12 cellular contexts compared by ENCODE assay signal in genomic region chr5:3594514-3595101, GRCh38. TPM values are rescaled to one million over a fixed set of nuclear protein-coding genes. Genes with fewer than 3 reads are reported as not detected.
DNase-seq lines count a peak whose midpoint lies in the region; ATAC-seq and TF ChIP-seq lines count a peak whose summit lies in the region.
"Had no signal": no experiment of that assay in that cellular context is flagged by ENCODE, and none has a peak within 500 bp of the region (broad histone marks: within the 10 kb centered on the region; RNA-seq: fewer than 3 reads in every experiment).

No MANE protein-coding gene starts in this region.

- 2% methylated on average over 38 of the region's 60 CpGs for WGBS in hepatocyte (ENCODE audit: low lambda C conversion rate, missing lambda C conversion rate)
- 3 to 20% methylated on average over 60 of the region's 60 CpGs for WGBS in sigmoid colon, 2 donors

- no peaks in the 10 kb centered on the region for H3K36me3 ChIP-seq in H7 (replicated peaks; ENCODE audit: control insufficient read depth, insufficient read depth, low read length)
- no peaks in the 10 kb centered on the region for H3K36me3 ChIP-seq in adipocyte (ENCODE audit: control insufficient read depth, insufficient read depth, low read length, severe bottlenecking)
- H3K36me3 ChIP-seq in hepatocyte (replicated peaks; ENCODE audit: insufficient read depth, low read depth): no peaks in the 10 kb centered on the region
- H3K36me3 ChIP-seq in sigmoid colon: no peaks in the 10 kb centered on the region
- no peaks in the 10 kb centered on the region for H3K36me3 ChIP-seq in effector memory CD4-positive, alpha-beta T cell (ENCODE audit: control insufficient read depth, insufficient read depth, low read length)

- no peak for TF ChIP-seq POLR2A in sigmoid colon (IDR thresholded peaks at IDR 0.05)

- H3K79me2 ChIP-seq in hepatocyte: no peaks in the 10 kb centered on the region

- intact Hi-C loops in sigmoid colon (cut with DNase I): no loop called here

- peaks cover 17% of the 10 kb centered on the region for H3K4me1 ChIP-seq in adipocyte (ENCODE audit: control insufficient read depth, insufficient read depth, low read length)
- peaks cover 14% of the 10 kb centered on the region for H3K4me1 ChIP-seq in hepatocyte (ENCODE audit: insufficient read depth)
- peaks cover 0 to 46% (median 30%) of the 10 kb centered on the region in 4 donors for H3K4me1 ChIP-seq in sigmoid colon
- no peaks in the 10 kb centered on the region for H3K4me1 ChIP-seq in effector memory CD4-positive, alpha-beta T cell (ENCODE audit: control insufficient read depth, insufficient read depth, low read length, poor library complexity, severe bottlenecking)

- H3K9me3 ChIP-seq in adipocyte (ENCODE audit: control insufficient read depth, low read length): no peaks in the 10 kb centered on the region
- no peaks in the 10 kb centered on the region for H3K9me3 ChIP-seq in hepatocyte (ENCODE audit: low read depth)
- no peaks in the 10 kb centered on the region for H3K9me3 ChIP-seq in sigmoid colon
- H3K9me3 ChIP-seq in effector memory CD4-positive, alpha-beta T cell (ENCODE audit: control insufficient read depth, low read length): no peaks in the 10 kb centered on the region

- no peak for TF ChIP-seq EP300 in sigmoid colon (IDR thresholded peaks at IDR 0.05)

- H3K27me3 ChIP-seq in H7 (ENCODE audit: control insufficient read depth, insufficient read depth, low read length): peaks cover 97% of the 10 kb centered on the region
- H3K27me3 ChIP-seq in adipocyte (replicated peaks; ENCODE audit: control insufficient read depth, insufficient read depth, low read length): peaks cover 3% of the 10 kb centered on the region
- H3K27me3 ChIP-seq in hepatocyte: peaks cover 93% of the 10 kb centered on the region
- H3K27me3 ChIP-seq in sigmoid colon: peaks cover 40 to 100% (median 91%) of the 10 kb centered on the region in 3 donors
- H3K27me3 ChIP-seq in effector memory CD4-positive, alpha-beta T cell (replicated peaks; ENCODE audit: control insufficient read depth, insufficient read depth, low read length, poor library complexity, severe bottlenecking): peaks cover 8% of the 10 kb centered on the region

- H3K27ac ChIP-seq in hepatocyte: no peak overlapping the region
- H3K27ac ChIP-seq in sigmoid colon: no peak overlapping the region
- no peak overlapping the region for H3K27ac ChIP-seq in effector memory CD4-positive, alpha-beta T cell (ENCODE audit: insufficient read depth, low read length, poor library complexity, severe bottlenecking)
- H3K27ac ChIP-seq: SK-N-MC had no signal

- DNase-seq in H7: peak; percentile 88
- DNase-seq in adipocyte (ENCODE audit: low read depth): no peak
- DNase-seq in hepatocyte (ENCODE audit: low spot score): peak; percentile 51
- no peak for DNase-seq in sigmoid colon
- DNase-seq in effector memory CD4-positive, alpha-beta T cell: no peak
- no peak for DNase-seq in NCI-H2227 treated with DMSO at 0.1 percent for 48 hours (lab: John Stamatoyannopoulos, UW)
- DNase-seq in SHP77 (lab: John Stamatoyannopoulos, UW): no peak
- DNase-seq: GDM1, NCI-H1048 had no signal

- H3K9ac ChIP-seq in adipocyte (ENCODE audit: low read length): peak overlapping the region; percentile 46

- no peaks in the 10 kb centered on the region for H3K9me2 ChIP-seq in hepatocyte (replicated peaks; ENCODE audit: insufficient read depth)

- peak overlapping the region; percentile 79 for H3K4me2 ChIP-seq in hepatocyte

- TF ChIP-seq CTCF in hepatocyte (IDR thresholded peaks at IDR 0.05; ENCODE audit: poor library complexity): peak; percentile 23
- TF ChIP-seq CTCF in sigmoid colon (IDR thresholded peaks at IDR 0.05): no peak

- peak overlapping the region; percentile 37 for H3K4me3 ChIP-seq in H7 (ENCODE audit: insufficient read depth, low read depth, low read length)
- peak overlapping the region; percentile 78 for H3K4me3 ChIP-seq in adipocyte (ENCODE audit: low read length)
- H3K4me3 ChIP-seq in hepatocyte: peak overlapping the region; percentile 13
- peak overlapping the region in 3 of 4 donors; percentile 3 to 23 (median 20) for H3K4me3 ChIP-seq in sigmoid colon
- no peak overlapping the region for H3K4me3 ChIP-seq in effector memory CD4-positive, alpha-beta T cell (ENCODE audit: insufficient read depth, low read depth, low read length, poor library complexity, severe bottlenecking)
- H3K4me3 ChIP-seq: SK-N-MC had no signal

- H2AFZ ChIP-seq in hepatocyte: peak overlapping the region; percentile 60

- H4K20me1 ChIP-seq in hepatocyte (ENCODE audit: insufficient read depth, poor library complexity, severe bottlenecking): no peaks in the 10 kb centered on the region

- ATAC-seq in HG03196 (IDR thresholded peaks at IDR 0.05; ENCODE audit: unreplicated experiment): no peak

RNA-seq across cellular contexts. Expression of gene IRX1, which starts 1.0 kb away (rescaled TPM):
- total RNA-seq in H7 (2014; rRNA removed; shearing (Covaris generic)): 1.7 and 2.7 TPM in 2 replicates
- total RNA-seq in hepatocyte: 3.8 and 4.3 TPM in 2 replicates
- 10.2 and 15.9 TPM in 2 replicates for polyA plus RNA-seq in hepatocyte
- total RNA-seq in sigmoid colon: not detected
- polyA plus RNA-seq in sigmoid colon: not detected
- total RNA-seq: myocyte had no signal

Comparison
In these comparisons a context has a peak if more than half of its experiments do, and no peak if none do; other contexts are left out.
1. DNase-seq: peak in H7 (single experiment) and hepatocyte (single experiment); none in adipocyte (single experiment), sigmoid colon (single experiment), effector memory CD4-positive, alpha-beta T cell (0 of 3), NCI-H2227 treated with DMSO at 0.1 percent for 48 hours (single experiment) and SHP77 (0 of 2).